In the genomic region with DNA sequence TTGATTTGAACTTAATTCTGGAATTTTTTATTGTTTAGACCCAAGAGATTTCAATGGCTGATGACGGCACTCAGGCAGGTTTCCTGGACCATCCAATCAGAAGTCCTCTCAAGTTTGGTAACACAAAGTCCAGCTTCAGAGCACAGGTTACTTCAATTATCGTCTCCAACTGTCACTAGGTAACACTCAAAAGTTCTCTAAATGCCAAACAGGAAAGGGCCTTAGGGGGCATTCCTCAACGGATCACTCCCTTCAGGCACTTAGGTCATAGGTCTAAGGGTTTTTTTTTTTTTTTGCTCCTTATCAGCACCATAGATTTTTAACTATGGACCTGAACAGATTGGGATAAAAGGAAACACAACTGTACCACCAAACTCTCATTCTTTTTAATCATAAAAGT, we compare ENCODE assay signal across 17 cellular contexts.
A peak's percentile ranks its signal among the peaks of the same experiment; 100 is the strongest.
DNase-seq lines count a peak whose midpoint lies in the region; ATAC-seq and TF ChIP-seq lines count a peak whose summit lies in the region.
"Had no signal": no experiment of that assay in that cellular context is flagged by ENCODE, and none has a peak within 500 bp of the region (broad histone marks: within the 10 kb centered on the region; RNA-seq: fewer than 3 reads in every experiment).

No MANE protein-coding gene starts in this region.

- no peaks in the 10 kb centered on the region for H3K27me3 Mint-ChIP-seq in activated CD4-positive, alpha-beta T cell treated with anti-CD3 and anti-CD28 coated beads, Interleukin-2, amount 10 ng/mL, durations not matched to agents 24 days and 14 days
- H3K27me3 Mint-ChIP-seq in activated CD4-positive, alpha-beta T cell treated with anti-CD3 and anti-CD28 coated beads, Interleukin-2, amount 10 ng/mL, durations not matched to agents 7 days and 5 days: peaks cover 2% of the 10 kb centered on the region
- peaks cover 0 to 7% of the 10 kb centered on the region in 2 donors for H3K27me3 Mint-ChIP-seq in T-cell

- H3K27ac ChIP-seq in mesodermal cell (ENCODE audit: low read depth, low read length, severe bottlenecking) (peak overlapping the region; percentile 20), uterus (peak overlapping the region; percentile 74 to 81)
- H3K27ac ChIP-seq: 22Rv1; BLaER1 treated with 17β-estradiol and CSF1 and Interleukin-3, amounts not matched to agents 10 nM and 100 nM; HL-60 had no signal

- H3K4me3 Mint-ChIP-seq in activated CD4-positive, alpha-beta T cell treated with anti-CD3 and anti-CD28 coated beads, Interleukin-2, amount 10 ng/mL, durations not matched to agents 24 days and 14 days: no peak overlapping the region
- no peak overlapping the region for H3K4me3 Mint-ChIP-seq in activated CD4-positive, alpha-beta T cell treated with anti-CD3 and anti-CD28 coated beads, Interleukin-2, amount 10 ng/mL, durations not matched to agents 7 days and 5 days
- no peak overlapping the region for H3K4me3 Mint-ChIP-seq in T-cell

- WGBS in mesodermal cell (ENCODE audit: insufficient coverage in 2 of 2), 2 experiments: 82 to 100% methylated on average over 2 of the region's 3 CpGs

- H3K9me3 Mint-ChIP-seq in activated CD4-positive, alpha-beta T cell treated with anti-CD3 and anti-CD28 coated beads, Interleukin-2, amount 10 ng/mL, durations not matched to agents 24 days and 14 days: no peaks in the 10 kb centered on the region
- H3K9me3 Mint-ChIP-seq in activated CD4-positive, alpha-beta T cell treated with anti-CD3 and anti-CD28 coated beads, Interleukin-2, amount 10 ng/mL, durations not matched to agents 7 days and 5 days: peaks cover 2% of the 10 kb centered on the region
- H3K9me3 Mint-ChIP-seq in T-cell: peaks cover 0 to 5% (median 0%) of the 10 kb centered on the region in 3 donors

- H3K4me1 ChIP-seq in endocrine pancreas (ENCODE audit: control insufficient read depth, insufficient read depth, low read length): peaks cover 46% of the 10 kb centered on the region
- H3K4me1 ChIP-seq in mesodermal cell (ENCODE audit: control insufficient read depth, insufficient read depth, low read length, poor library complexity, severe bottlenecking): peaks cover 23% of the 10 kb centered on the region
- peaks cover 0 to 18% of the 10 kb centered on the region in 2 donors for H3K4me1 ChIP-seq in uterus

- H3K27ac Mint-ChIP-seq in activated CD4-positive, alpha-beta T cell treated with anti-CD3 and anti-CD28 coated beads, Interleukin-2, amount 10 ng/mL, durations not matched to agents 24 days and 14 days: no peak overlapping the region
- H3K27ac Mint-ChIP-seq in activated CD4-positive, alpha-beta T cell treated with anti-CD3 and anti-CD28 coated beads, Interleukin-2, amount 10 ng/mL, durations not matched to agents 7 days and 5 days: no peak overlapping the region
- H3K27ac Mint-ChIP-seq in T-cell: no peak overlapping the region

- DNase-seq in activated CD4-positive, alpha-beta T cell treated with anti-CD3 and anti-CD28 coated beads, Interleukin-2, amount 10 ng/mL, durations not matched to agents 24 days and 14 days: peak; percentile 9
- DNase-seq in activated CD4-positive, alpha-beta T cell treated with anti-CD3 and anti-CD28 coated beads, Interleukin-2, amount 10 ng/mL, durations not matched to agents 7 days and 5 days: no peak
- DNase-seq in uterus: no peak
- no peak for DNase-seq in NCI-H748 treated with DMSO at 0.1 percent for 48 hours (lab: John Stamatoyannopoulos, UW)
- no peak for DNase-seq in T-cell
- DNase-seq: activated CD4-positive, alpha-beta T cell treated with anti-CD3 and anti-CD28 coated beads for 4 hours; activated CD8-positive, alpha-beta memory T cell treated with anti-CD3 and anti-CD28 coated beads, Interleukin-2, amount 50 U/mL, for 48 hours; activated gamma-delta T cell treated with Interleukin-2 at 50 U/mL for 16 hours; NCI-H2029 treated with DMSO at 0.1 percent for 48 hours; NCI-H510A treated with DMSO at 0.1 percent for 48 hours had no signal

- no peaks in the 10 kb centered on the region for H3K36me3 Mint-ChIP-seq in activated CD4-positive, alpha-beta T cell treated with anti-CD3 and anti-CD28 coated beads, Interleukin-2, amount 10 ng/mL, durations not matched to agents 24 days and 14 days (ENCODE audit: low read depth)
- H3K36me3 Mint-ChIP-seq in activated CD4-positive, alpha-beta T cell treated with anti-CD3 and anti-CD28 coated beads, Interleukin-2, amount 10 ng/mL, durations not matched to agents 7 days and 5 days (ENCODE audit: low read depth): no peaks in the 10 kb centered on the region
- H3K36me3 Mint-ChIP-seq in T-cell: no peaks in the 10 kb centered on the region

- CTCF ChIA-PET in activated CD4-positive, alpha-beta T cell treated with anti-CD3 and anti-CD28 coated beads, Interleukin-2, amount 10 ng/mL, durations not matched to agents 7 days and 5 days (lab: Charles Lee): no interaction called here
- CTCF ChIA-PET in T-cell (lab: Charles Lee): interaction anchor here in 1 of 2 donors (0.7 kb wide), 1 partner anchor 11 kb away, joined by 6 read pairs; no protein-coding TSS in a partner anchor

- H3K9me3 ChIP-seq in endocrine pancreas (ENCODE audit: control insufficient read depth, low read length) (no peaks in the 10 kb centered on the region), mesodermal cell (ENCODE audit: control insufficient read depth, low read length) (no peaks in the 10 kb centered on the region), uterus (no peaks in the 10 kb centered on the region)
- H3K9me3 ChIP-seq: BLaER1 treated with 17β-estradiol and CSF1 and Interleukin-3, amounts not matched to agents 10 nM and 100 nM had no signal

- intact Hi-C loops in activated CD4-positive, alpha-beta T cell treated with anti-CD3 and anti-CD28 coated beads, Interleukin-2, amount 10 ng/mL, durations not matched to agents 24 days and 14 days (cut with micrococcal nuclease): no loop called here
- intact Hi-C loops in uterus (cut with DNase I; ENCODE audit: low total_unique reads): no loop called here

- no peaks in the 10 kb centered on the region for H3K36me3 ChIP-seq in endocrine pancreas (ENCODE audit: control insufficient read depth, insufficient read depth, low read length)
- H3K36me3 ChIP-seq in mesodermal cell (ENCODE audit: control insufficient read depth, insufficient read depth, low read length): peaks cover 19% of the 10 kb centered on the region
- no peaks in the 10 kb centered on the region for H3K36me3 ChIP-seq in uterus
- H3K36me3 ChIP-seq: BLaER1 treated with 17β-estradiol and CSF1 and Interleukin-3, amounts not matched to agents 10 nM and 100 nM had no signal

- H3K4me3 ChIP-seq in endocrine pancreas (ENCODE audit: control insufficient read depth, insufficient read depth, low read length) (peak overlapping the region; percentile 55), mesodermal cell (ENCODE audit: extremely low read depth, insufficient read depth, low read length, poor library complexity, severe bottlenecking) (no peak overlapping the region), uterus (no peak overlapping the region)
- H3K4me3 ChIP-seq: BLaER1 treated with 17β-estradiol and CSF1 and Interleukin-3, amounts not matched to agents 10 nM and 100 nM had no signal

- TF ChIP-seq CTCF in uterus (IDR thresholded peaks at IDR 0.05): no peak

- H3K9ac ChIP-seq in endocrine pancreas (ENCODE audit: control insufficient read depth, insufficient read depth, low read length): peak overlapping the region; percentile 10
- H3K9ac ChIP-seq: BLaER1 treated with 17β-estradiol and CSF1 and Interleukin-3, amounts not matched to agents 10 nM and 100 nM had no signal

- no peak for ATAC-seq in T-cell (replicated peaks in 1 of 4)
- ATAC-seq in GM18873 (IDR thresholded peaks at IDR 0.05; ENCODE audit: low FRiP score, unreplicated experiment): no peak

- POLR2A ChIA-PET in activated CD4-positive, alpha-beta T cell treated with anti-CD3 and anti-CD28 coated beads, Interleukin-2, amount 10 ng/mL, durations not matched to agents 7 days and 5 days (lab: Charles Lee): no interaction called here
- POLR2A ChIA-PET in T-cell (lab: Charles Lee): no interaction called here

- H3K27me3 ChIP-seq in endocrine pancreas (ENCODE audit: control insufficient read depth, insufficient read depth, low read length) (no peaks in the 10 kb centered on the region), uterus (no peaks in the 10 kb centered on the region)
- H3K27me3 ChIP-seq: BLaER1 treated with 17β-estradiol and CSF1 and Interleukin-3, amounts not matched to agents 10 nM and 100 nM; dorsolateral prefrontal cortex had no signal

- TF ChIP-seq POLR2A in uterus (IDR thresholded peaks at IDR 0.05): no peak

- no peaks in the 10 kb centered on the region for H3K4me1 Mint-ChIP-seq in activated CD4-positive, alpha-beta T cell treated with anti-CD3 and anti-CD28 coated beads, Interleukin-2, amount 10 ng/mL, durations not matched to agents 24 days and 14 days
- H3K4me1 Mint-ChIP-seq in activated CD4-positive, alpha-beta T cell treated with anti-CD3 and anti-CD28 coated beads, Interleukin-2, amount 10 ng/mL, durations not matched to agents 7 days and 5 days: no peaks in the 10 kb centered on the region
- no peaks in the 10 kb centered on the region for H3K4me1 Mint-ChIP-seq in T-cell
